Comparison of ENCODE assay signal across 3 cellular contexts in genomic region chr14:104304451-104305351, GRCh38.
TF ChIP-seq lines count a peak whose summit lies in the region.

No MANE protein-coding gene starts in this region.

TF ChIP-seq in HEK293, 187 proteins besides CTCF, POLR2A, EP300 and RAD21:
- no peak for TF ChIP-seq ZNF48 (tag by site-specific recombination; IDR thresholded peaks at IDR 0.05)
- peak; percentile 52; the same call in 1 of the 2 replicates for TF ChIP-seq ZSCAN4 (tag by site-specific recombination; IDR thresholded peaks at IDR 0.05)

TF ChIP-seq in H1, 55 proteins besides CTCF, POLR2A, EP300 and RAD21:
- TF ChIP-seq RBBP5 (IDR thresholded peaks at IDR 0.05; ENCODE audit: borderline replicate concordance, low read depth, low read length) (no peak), SRF (IDR thresholded peaks at IDR 0.05; ENCODE audit: low read depth, low read length) (no peak), MAX (IDR thresholded peaks at IDR 0.05) (no peak), KDM4A (IDR thresholded peaks at IDR 0.05; ENCODE audit: low read depth, low read length, severe bottlenecking) (no peak), TAF1 (IDR thresholded peaks at IDR 0.05; ENCODE audit: low read depth, low read length) (no peak), SAP30 (IDR thresholded peaks at IDR 0.05; ENCODE audit: insufficient read depth, insufficient replicate concordance, low read length) (no peak), HDAC2 (IDR thresholded peaks at IDR 0.05; ENCODE audit: borderline replicate concordance in 1 of 2, low read depth in 2 of 2, low read length in 2 of 2) (no peak), JUN (IDR thresholded peaks at IDR 0.05; ENCODE audit: low read depth, low read length) (no peak), CTBP2 (IDR thresholded peaks at IDR 0.05; ENCODE audit: borderline replicate concordance, insufficient read depth, insufficient read length, low read length) (no peak), HDAC6 (IDR thresholded peaks at IDR 0.05; ENCODE audit: low read depth, low read length) (no peak)

TF ChIP-seq in HepG2, 621 proteins besides CTCF, POLR2A, EP300 and RAD21:
- no peak for TF ChIP-seq ATRX (CRISPR knock-in tag; IDR thresholded peaks at IDR 0.05; ENCODE audit: borderline replicate concordance)
- TF ChIP-seq MNT (IDR thresholded peaks at IDR 0.05) = peak; percentile 74
